In the genomic region with DNA sequence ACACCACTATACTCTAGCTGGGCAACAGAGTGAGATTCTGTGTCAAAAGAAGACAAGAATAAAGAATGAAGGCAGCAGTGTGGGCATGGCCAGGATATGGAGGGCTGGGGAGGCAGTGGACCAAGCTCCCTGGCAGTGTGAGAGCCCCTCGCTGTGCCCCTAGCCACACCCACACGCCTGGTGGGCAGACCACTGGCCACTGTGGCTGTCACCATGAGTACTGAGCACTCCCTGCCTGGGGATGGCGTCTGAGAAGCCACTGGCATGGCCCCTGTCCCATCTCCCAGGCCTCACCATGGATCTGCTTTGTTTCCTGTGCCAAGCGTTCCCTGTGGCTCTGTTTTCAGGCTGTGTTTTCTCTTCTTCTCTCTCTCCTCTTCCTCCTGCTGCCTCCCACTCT, we compare ENCODE assay signal across 20 cellular contexts. TPM values are rescaled to one million over a fixed set of nuclear protein-coding genes. Genes with fewer than 3 reads are reported as not detected.
"Had no signal": no experiment of that assay in that cellular context is flagged by ENCODE, and none has a peak within 500 bp of the region (broad histone marks: within the 10 kb centered on the region; RNA-seq: fewer than 3 reads in every experiment).

No MANE protein-coding gene starts in this region.

- DNase-seq: activated CD4-positive, alpha-beta T cell treated with anti-CD3 and anti-CD28 coated beads for 48 hours; activated CD4-positive, alpha-beta T cell treated with anti-CD3 and anti-CD28 coated beads, Interleukin-2, amount 50 U/mL, for 48 hours; activated CD8-positive, alpha-beta memory T cell treated with anti-CD3 and anti-CD28 coated beads for 24 hours; activated gamma-delta T cell treated with Interleukin-2 at 50 U/mL for 16 hours; activated naive CD4-positive, alpha-beta T cell treated with anti-CD3 and anti-CD28 coated beads, Interleukin-2, amount 50 U/mL, for 16 hours; amniotic stem cell; central memory CD4-positive, alpha-beta T cell; colonic mucosa; dorsolateral prefrontal cortex; effector memory CD4-positive, alpha-beta T cell; left lung; nucleus accumbens; stimulated activated naive CD4-positive, alpha-beta T cell; T1000; tibial artery; WERI-Rb-1 had no signal

- H3K9me3 Mint-ChIP-seq: activated T-helper 1 cell treated with anti-CD3 and anti-CD28 coated beads, Interleukin-12 subunit alpha, Interleukin-12 subunit beta, Interleukin-2, Interleukin-4 antibody, amounts not matched to agents 30 ng/mL and 10 ng/mL and 1 ng/mL, durations not matched to agents 14 hours and 24 hours and 36 hours; T-helper 1 cell treated with Interleukin-12 subunit alpha and Interleukin-12 subunit beta and Interleukin-4 antibody, amounts not matched to agents 30 μg/mL and 1 μg/mL, for 36 hours had no signal

- H3K27ac Mint-ChIP-seq: activated T-helper 1 cell treated with anti-CD3 and anti-CD28 coated beads, Interleukin-12 subunit alpha, Interleukin-12 subunit beta, Interleukin-2, Interleukin-4 antibody, amounts not matched to agents 30 ng/mL and 10 ng/mL and 1 ng/mL, durations not matched to agents 14 hours and 24 hours and 36 hours; T-helper 1 cell treated with Interleukin-12 subunit alpha and Interleukin-12 subunit beta and Interleukin-4 antibody, amounts not matched to agents 30 μg/mL and 1 μg/mL, for 36 hours had no signal

- H3K4me3 Mint-ChIP-seq: activated T-helper 1 cell treated with anti-CD3 and anti-CD28 coated beads, Interleukin-12 subunit alpha, Interleukin-12 subunit beta, Interleukin-2, Interleukin-4 antibody, amounts not matched to agents 30 ng/mL and 10 ng/mL and 1 ng/mL, durations not matched to agents 14 hours and 24 hours and 36 hours; T-helper 1 cell treated with Interleukin-12 subunit alpha and Interleukin-12 subunit beta and Interleukin-4 antibody, amounts not matched to agents 30 μg/mL and 1 μg/mL, for 36 hours had no signal

- ATAC-seq: activated CD4-positive, CD25-positive, alpha-beta regulatory T cell treated with anti-CD3 and anti-CD28 coated beads, Interleukin-2, amount 50 U/mL, for 24 hours; left lung had no signal

RNA-seq across cellular contexts. Expression of gene STUM, which starts 51.7 kb away (rescaled TPM):
- total RNA-seq: activated T-helper 1 cell treated with anti-CD3 and anti-CD28 coated beads, Interleukin-12 subunit alpha, Interleukin-12 subunit beta, Interleukin-2, Interleukin-4 antibody, amounts not matched to agents 30 ng/mL and 10 ng/mL and 1 ng/mL, durations not matched to agents 14 hours and 24 hours and 36 hours; pulmonary artery endothelial cell had no signal
